In genomic region chr18:2104620-2105462, GRCh38 we compare ENCODE assay signal across 8 cellular contexts.
DNase-seq lines count a peak whose midpoint lies in the region; ATAC-seq and TF ChIP-seq lines count a peak whose summit lies in the region.

No MANE protein-coding gene starts in this region.

- peak; percentile 98 for TF ChIP-seq CTCF in HFFc6 (IDR thresholded peaks at IDR 0.05)

- no peaks in the 10 kb centered on the region for H3K27me3 ChIP-seq in naive thymus-derived CD4-positive, alpha-beta T cell (ENCODE audit: control insufficient read depth in 2 of 2, insufficient read depth in 2 of 2, low read length in 2 of 2)
- no peaks in the 10 kb centered on the region for H3K27me3 ChIP-seq in aorta (ENCODE audit: control insufficient read depth in 1 of 2, insufficient read depth in 2 of 2, low read length in 1 of 2)

- H3K27ac ChIP-seq in naive thymus-derived CD4-positive, alpha-beta T cell (ENCODE audit: low read depth, low read length) = no peak overlapping the region
- H3K27ac ChIP-seq in aorta (ENCODE audit: low read depth in 1 of 2, low read length in 2 of 2) = no peak overlapping the region

- no peaks in the 10 kb centered on the region for H3K9me3 Mint-ChIP-seq in HFFc6
- peaks cover 0 to 15% (median 2%) of the 10 kb centered on the region in 11 donors for H3K9me3 Mint-ChIP-seq in naive thymus-derived CD4-positive, alpha-beta T cell

- no peaks in the 10 kb centered on the region for H3K36me3 ChIP-seq in naive thymus-derived CD4-positive, alpha-beta T cell (ENCODE audit: control insufficient read depth in 2 of 3, insufficient read depth in 3 of 3, low read length in 3 of 3)
- no peaks in the 10 kb centered on the region for H3K36me3 ChIP-seq in aorta (ENCODE audit: control insufficient read depth in 1 of 2, insufficient read depth in 2 of 2, low read length in 1 of 2)

- peak; percentile 24 to 28 for DNase-seq in activated CD4-positive, alpha-beta T cell treated with anti-CD3 and anti-CD28 coated beads for 24 hours (ENCODE audit: low read depth in 2 of 2)
- DNase-seq in activated CD4-positive, alpha-beta T cell treated with anti-CD3 and anti-CD28 coated beads for 1 hour = no peak
- DNase-seq in HFFc6 (peak; percentile 19), MV-4-11 (lab: John Stamatoyannopoulos, UW) (peak; percentile 24), epidermal melanocyte (ENCODE audit: insufficient read length, low spot score) (peak; percentile 42), aorta (no peak)
- DNase-seq in activated CD4-positive, alpha-beta T cell treated with anti-CD3 and anti-CD28 coated beads, Interleukin-2, amount 50 U/mL, for 4 hours = peak; percentile 2 to 5
- DNase-seq in naive thymus-derived CD4-positive, alpha-beta T cell = peak in 7 of 9 donors; percentile 4 to 59 (median 9)

- peaks cover 20% of the 10 kb centered on the region for H3K4me1 Mint-ChIP-seq in HFFc6 (ENCODE audit: low read depth)
- H3K4me1 Mint-ChIP-seq in naive thymus-derived CD4-positive, alpha-beta T cell = peaks cover 0 to 2% (median 0%) of the 10 kb centered on the region in 7 donors

- no peak overlapping the region for H3K27ac Mint-ChIP-seq in HFFc6
- H3K27ac Mint-ChIP-seq in naive thymus-derived CD4-positive, alpha-beta T cell = no peak overlapping the region

- 38 to 41% methylated on average over 16 of the region's 16 CpGs for WGBS in aorta, 2 donors

- peaks cover 1% of the 10 kb centered on the region; the same call in 1 of the 2 replicates for H3K27me3 Mint-ChIP-seq in HFFc6 (ENCODE audit: insufficient read depth)
- H3K27me3 Mint-ChIP-seq in naive thymus-derived CD4-positive, alpha-beta T cell = peaks cover 2 to 24% (median 12%) of the 10 kb centered on the region in 5 donors

- no peaks in the 10 kb centered on the region for H3K36me3 Mint-ChIP-seq in HFFc6 (ENCODE audit: low read depth)
- no peaks in the 10 kb centered on the region for H3K36me3 Mint-ChIP-seq in naive thymus-derived CD4-positive, alpha-beta T cell

- H3K4me1 ChIP-seq in naive thymus-derived CD4-positive, alpha-beta T cell (ENCODE audit: control insufficient read depth in 2 of 2, insufficient read depth in 2 of 2, low read length in 2 of 2) = no peaks in the 10 kb centered on the region
- H3K4me1 ChIP-seq in aorta (ENCODE audit: control insufficient read depth in 1 of 2, insufficient read depth in 2 of 2, low read length in 2 of 2) = no peaks in the 10 kb centered on the region

- H3K9me3 ChIP-seq in naive thymus-derived CD4-positive, alpha-beta T cell (ENCODE audit: control insufficient read depth in 2 of 3, low read length in 3 of 3) = no peaks in the 10 kb centered on the region
- H3K9me3 ChIP-seq in aorta (ENCODE audit: control insufficient read depth, low read length) = no peaks in the 10 kb centered on the region

- CTCF ChIA-PET in naive thymus-derived CD4-positive, alpha-beta T cell (lab: Charles Lee) = interaction anchor here (0.6 to 1.2 kb wide), 3 partner anchors 290 to 442 kb away, joined by 3 to 4 read pairs (median 4); no protein-coding TSS in a partner anchor

- intact Hi-C loops in naive thymus-derived CD4-positive, alpha-beta T cell (cut with micrococcal nuclease) = loop anchor here (1.0 to 10.0 kb wide), 3 partner anchors 437 to 1240 kb away; no protein-coding TSS in a partner anchor
- intact Hi-C loops in aorta (cut with DNase I) = loop anchor here (10.0 kb wide), 1 partner anchor 440 kb away; no protein-coding TSS in a partner anchor

- POLR2A ChIA-PET in naive thymus-derived CD4-positive, alpha-beta T cell (lab: Charles Lee) = no interaction called here

- H3K4me3 Mint-ChIP-seq in HFFc6 = no peak overlapping the region
- no peak overlapping the region for H3K4me3 Mint-ChIP-seq in naive thymus-derived CD4-positive, alpha-beta T cell

- ATAC-seq in naive thymus-derived CD4-positive, alpha-beta T cell = peak; percentile 60
- ATAC-seq in aorta (ENCODE audit: low FRiP score) = peak; percentile 50

- no peak overlapping the region for H3K4me3 ChIP-seq in naive thymus-derived CD4-positive, alpha-beta T cell (ENCODE audit: low read length)
- no peak overlapping the region for H3K4me3 ChIP-seq in aorta (ENCODE audit: low read length in 2 of 2)

Comparison
In these comparisons a context has a peak if more than half of its experiments do, and no peak if none do; other contexts are left out.
1. DNase-seq: peak in activated CD4-positive, alpha-beta T cell treated with anti-CD3 and anti-CD28 coated beads for 24 hours (2 of 2), HFFc6 (single experiment), MV-4-11 (single experiment), activated CD4-positive, alpha-beta T cell treated with anti-CD3 and anti-CD28 coated beads, Interleukin-2, amount 50 U/mL, for 4 hours (2 of 2), epidermal melanocyte (single experiment) and naive thymus-derived CD4-positive, alpha-beta T cell (7 of 9); none in activated CD4-positive, alpha-beta T cell treated with anti-CD3 and anti-CD28 coated beads for 1 hour (single experiment) and aorta (0 of 2).